ENCODE assay signal across 31 cellular contexts in genomic region chr1:155033524-155033923, GRCh38. TPM values are rescaled to one million over a fixed set of nuclear protein-coding genes. Genes with fewer than 3 reads are reported as not detected.
"Had no signal": no experiment of that assay in that cellular context is flagged by ENCODE, and none has a peak within 500 bp of the region (broad histone marks: within the 10 kb centered on the region; RNA-seq: fewer than 3 reads in every experiment).

Gene DCST1 (plus strand): TSS chr1:155033824. CDS start chr1:155034037, 213 bp downstream.
Gene DCST2 (minus strand): TSS chr1:155033781. CDS start chr1:155033701, 80 bp downstream.

- DNase-seq: activated CD4-positive, alpha-beta T cell treated with anti-CD3 and anti-CD28 coated beads, Interleukin-2, amount 10 ng/mL, durations not matched to agents 7 days and 5 days; activated CD4-positive, alpha-beta T cell treated with anti-CD3 and anti-CD28 coated beads, Interleukin-2, amount 50 U/mL, for 48 hours; activated CD8-positive, alpha-beta T cell treated with anti-CD3 and anti-CD28 coated beads, Interleukin-2, amount 10 ng/mL, durations not matched to agents 7 days and 5 days; activated gamma-delta T cell; activated naive CD4-positive, alpha-beta T cell treated with Interleukin-2 at 50 U/mL for 16 hours; activated naive CD8-positive, alpha-beta T cell treated with anti-CD3 and anti-CD28 coated beads, Interleukin-2, amount 10 ng/mL, durations not matched to agents 7 days and 5 days; activated T-cell treated with anti-CD3 and anti-CD28 coated beads, Interleukin-2, amount 50 U/mL, for 24 hours; amygdala; Kasumi-1; KG1; MG63; NCI-H1048; NCI-H1105 treated with DMSO at 0.1 percent for 48 hours; NCI-H1436; NCI-H1694; NCI-H2029; NCI-H510A; NCI-H526; NCI-H748 treated with DMSO at 0.1 percent for 48 hours; NK-92 treated with Interleukin-12 subunit alpha and Interleukin-12 subunit beta, amount 100 ng/mL, for 24 hours; PC-3; Peyer's patch; Right ventricle myocardium superior; T1000 had no signal

- H3K27me3 Mint-ChIP-seq: activated naive CD4-positive, alpha-beta T cell treated with anti-CD3 and anti-CD28 coated beads, Interleukin-2, amount 50 U/mL, for 24 hours had no signal

- H3K36me3 Mint-ChIP-seq: activated naive CD4-positive, alpha-beta T cell treated with anti-CD3 and anti-CD28 coated beads, Interleukin-2, amount 50 U/mL, for 24 hours; activated naive CD8-positive, alpha-beta T cell treated with anti-CD3 and anti-CD28 coated beads, Interleukin-2, amount 10 ng/mL, durations not matched to agents 7 days and 5 days had no signal

- H3K27ac Mint-ChIP-seq: activated CD4-positive, alpha-beta T cell treated with anti-CD3 and anti-CD28 coated beads, Interleukin-2, amount 10 ng/mL, durations not matched to agents 7 days and 5 days; activated CD8-positive, alpha-beta T cell treated with anti-CD3 and anti-CD28 coated beads, Interleukin-2, amount 10 ng/mL, durations not matched to agents 7 days and 5 days; activated naive CD8-positive, alpha-beta T cell treated with anti-CD3 and anti-CD28 coated beads, Interleukin-2, amount 10 ng/mL, durations not matched to agents 7 days and 5 days; activated T-cell treated with anti-CD3 and anti-CD28 coated beads, Interleukin-2, amount 50 U/mL, for 24 hours; activated T-helper 2 cell treated with anti-CD3 and anti-CD28 coated beads, Interferon-gamma antibody, Interleukin-2, Interleukin-4, amounts not matched to agents 10 μg/mL and 5 μg/mL and 100 μg/mL, durations not matched to agents 14 hours and 24 hours and 36 hours had no signal

- H3K27ac ChIP-seq: ascending aorta, Peyer's patch had no signal

- ATAC-seq: activated CD8-positive, alpha-beta T cell treated with anti-CD3 and anti-CD28 coated beads, Interleukin-2, amount 10 ng/mL, durations not matched to agents 7 days and 5 days; PC-3 had no signal

- H3K4me3 ChIP-seq: ascending aorta, MG63, Peyer's patch had no signal

- H3K9me3 ChIP-seq: ascending aorta, MG63, Peyer's patch had no signal

- H3K4me1 Mint-ChIP-seq: activated CD4-positive, alpha-beta T cell treated with anti-CD3 and anti-CD28 coated beads, Interleukin-2, amount 10 ng/mL, durations not matched to agents 7 days and 5 days; activated naive CD4-positive, alpha-beta T cell treated with anti-CD3 and anti-CD28 coated beads, Interleukin-2, amount 50 U/mL, for 24 hours had no signal

- H3K4me3 Mint-ChIP-seq: activated CD4-positive, alpha-beta T cell treated with anti-CD3 and anti-CD28 coated beads, Interleukin-2, amount 10 ng/mL, durations not matched to agents 7 days and 5 days; activated CD8-positive, alpha-beta T cell treated with anti-CD3 and anti-CD28 coated beads, Interleukin-2, amount 10 ng/mL, durations not matched to agents 7 days and 5 days; activated naive CD4-positive, alpha-beta T cell treated with anti-CD3 and anti-CD28 coated beads, Interleukin-2, amount 50 U/mL, for 24 hours; activated naive CD8-positive, alpha-beta T cell treated with anti-CD3 and anti-CD28 coated beads, Interleukin-2, amount 10 ng/mL, durations not matched to agents 7 days and 5 days; activated T-cell treated with anti-CD3 and anti-CD28 coated beads, Interleukin-2, amount 50 U/mL, for 24 hours had no signal

- H3K4me1 ChIP-seq: ascending aorta had no signal

- H3K36me3 ChIP-seq: ascending aorta, MG63, Peyer's patch had no signal

- H3K9me3 Mint-ChIP-seq: activated CD4-positive, alpha-beta T cell treated with anti-CD3 and anti-CD28 coated beads, Interleukin-2, amount 10 ng/mL, durations not matched to agents 7 days and 5 days; activated naive CD4-positive, alpha-beta T cell treated with anti-CD3 and anti-CD28 coated beads, Interleukin-2, amount 50 U/mL, for 24 hours; activated naive CD8-positive, alpha-beta T cell treated with anti-CD3 and anti-CD28 coated beads, Interleukin-2, amount 10 ng/mL, durations not matched to agents 7 days and 5 days; activated T-cell treated with anti-CD3 and anti-CD28 coated beads, Interleukin-2, amount 50 U/mL, for 24 hours; activated T-helper 2 cell treated with anti-CD3 and anti-CD28 coated beads, Interferon-gamma antibody, Interleukin-2, Interleukin-4, amounts not matched to agents 10 μg/mL and 5 μg/mL and 100 μg/mL, durations not matched to agents 14 hours and 24 hours and 36 hours had no signal

- H3K27me3 ChIP-seq: ascending aorta, MG63, Peyer's patch had no signal

RNA-seq across cellular contexts. Expression of gene DCST1, which starts in this region (rescaled TPM):
- total RNA-seq: activated CD4-positive, alpha-beta T cell treated with anti-CD3 and anti-CD28 coated beads, Interleukin-2, amount 10 ng/mL, durations not matched to agents 7 days and 5 days; activated CD8-positive, alpha-beta T cell treated with anti-CD3 and anti-CD28 coated beads, Interleukin-2, amount 10 ng/mL, durations not matched to agents 7 days and 5 days; activated naive CD8-positive, alpha-beta T cell treated with anti-CD3 and anti-CD28 coated beads, Interleukin-2, amount 10 ng/mL, durations not matched to agents 7 days and 5 days; ascending aorta; cardiac septum; PC-3; Right ventricle myocardium superior; T-helper 1 cell treated with Interleukin-12 subunit alpha and Interleukin-12 subunit beta and Interleukin-4 antibody, amounts not matched to agents 30 ng/mL and 1 ng/mL, for 36 hours; T-helper 2 cell treated with Interferon-gamma antibody and Interleukin-4, amounts not matched to agents 100 ng/mL and 5 ng/mL, for 36 hours had no signal
- polyA plus RNA-seq: adipose tissue had no signal
